ENCODE assay signal across 9 cellular contexts in genomic region chr2:84927275-84927627, GRCh38. TPM values are rescaled to one million over a fixed set of nuclear protein-coding genes. Genes with fewer than 3 reads are reported as not detected.
DNase-seq lines count a peak whose midpoint lies in the region; ATAC-seq and TF ChIP-seq lines count a peak whose summit lies in the region.
"Had no signal": no experiment of that assay in that cellular context is flagged by ENCODE, and none has a peak within 500 bp of the region (broad histone marks: within the 10 kb centered on the region; RNA-seq: fewer than 3 reads in every experiment).

No MANE protein-coding gene starts in this region.

- H3K27ac ChIP-seq in breast epithelium = no peak overlapping the region
- peak overlapping the region; percentile 98 for H3K27ac ChIP-seq in RWPE1
- H3K27ac ChIP-seq in fibroblast of lung (ENCODE audit: insufficient read depth, low read length) = peak overlapping the region; percentile 41
- no peak overlapping the region for H3K27ac ChIP-seq in thoracic aorta
- H3K27ac ChIP-seq: ascending aorta had no signal

- H3K4me3 Mint-ChIP-seq in MCF 10A (ENCODE audit: unreplicated experiment) = peak overlapping the region; percentile 71

- H3K9me3 Mint-ChIP-seq in MCF 10A (ENCODE audit: unreplicated experiment) = no peaks in the 10 kb centered on the region

- ATAC-seq in thoracic aorta (ENCODE audit: insufficient number of reproducible peaks, low FRiP score, low read depth) = no peak
- ATAC-seq in omental fat pad (ENCODE audit: low FRiP score) = no peak
- no peak for ATAC-seq in GM21360 (IDR thresholded peaks at IDR 0.05; ENCODE audit: unreplicated experiment)

- POLR2A ChIA-PET in MCF 10A (lab: Yijun Ruan, JAX) (interaction anchor here (2.1 to 3.2 kb wide), 3 partner anchors 19 to 88 kb away, joined by 15 to 79 read pairs (median 19); partner anchors contain the start of gene TMSB10), RWPE1 (lab: Yijun Ruan, JAX; ENCODE audit: low non-redundant PET) (no interaction called here)

- TF ChIP-seq CTCF in MCF 10A (IDR thresholded peaks at IDR 0.05; ENCODE audit: unreplicated experiment) (no peak), breast epithelium (IDR thresholded peaks at IDR 0.05) (no peak), RWPE1 (conservative IDR thresholded peaks at IDR 0.05; ENCODE audit: low read depth) (peak; percentile 43), fibroblast of lung (conservative IDR thresholded peaks at IDR 0.05 in 1 of 2, IDR thresholded peaks at IDR 0.05 in 1 of 2; ENCODE audit: low read depth in 1 of 2, low read length in 2 of 2) (no peak), thoracic aorta (IDR thresholded peaks at IDR 0.05) (no peak), omental fat pad (IDR thresholded peaks at IDR 0.05) (no peak)

- H4K20me1 ChIP-seq in fibroblast of lung (ENCODE audit: control insufficient read depth, extremely low read depth, insufficient read depth, low read length) = no peaks in the 10 kb centered on the region

- H3K4me3 ChIP-seq in breast epithelium (peak overlapping the region in 1 of 3 donors; percentile 52), fibroblast of lung (replicated peaks in 1 of 4; ENCODE audit: control extremely low read depth in 1 of 4, insufficient read depth in 1 of 4, low read depth in 3 of 4, low read length in 4 of 4) (peak overlapping the region; percentile 1 to 57 (median 34)), thoracic aorta (peak overlapping the region; percentile 61)

- CTCF ChIA-PET in MCF 10A (lab: Yijun Ruan, JAX) = interaction anchor here (0.9 to 2.4 kb wide), 8 partner anchors 14 to 436 kb away, joined by 3 to 64 read pairs (median 7); no protein-coding TSS in a partner anchor
- CTCF ChIA-PET in RWPE1 (lab: Yijun Ruan, JAX) = no interaction called here

- no peaks in the 10 kb centered on the region for H3K36me3 ChIP-seq in breast epithelium
- H3K36me3 ChIP-seq in fibroblast of lung (ENCODE audit: control insufficient read depth, insufficient read depth, low read length) = no peaks in the 10 kb centered on the region
- H3K36me3 ChIP-seq in thoracic aorta = no peaks in the 10 kb centered on the region
- H3K36me3 ChIP-seq: ascending aorta had no signal

- DNase-seq in MCF 10A (ENCODE audit: unreplicated experiment) (no peak), breast epithelium (ENCODE audit: low spot score in 2 of 2) (no peak), RWPE1 (ENCODE audit: low spot score) (no peak), fibroblast of lung (ENCODE audit: low read depth in 2 of 2) (no peak), thoracic aorta (ENCODE audit: low spot score) (no peak), omental fat pad (ENCODE audit: low spot score) (no peak), NCI-H1436 (lab: John Stamatoyannopoulos, UW) (no peak)

- BruUV-seq in MCF 10A (replicated peaks; lab: Mats Ljungman, UMichigan) = no TSS peak

- H3K4me1 ChIP-seq in breast epithelium (no peaks in the 10 kb centered on the region), fibroblast of lung (ENCODE audit: control insufficient read depth, extremely low read depth, insufficient read depth, low read length) (peaks cover 6% of the 10 kb centered on the region), thoracic aorta (ENCODE audit: control insufficient read depth in 1 of 2, low read depth in 2 of 2) (peaks cover 8 to 17% of the 10 kb centered on the region in 2 donors)

- H3K79me2 ChIP-seq in fibroblast of lung (ENCODE audit: control insufficient read depth, insufficient read depth, low read length) = no peaks in the 10 kb centered on the region

- intact Hi-C loops in MCF 10A (cut with micrococcal nuclease) = loop anchor here (1.0 to 2.0 kb wide), 3 partner anchors 44 to 432 kb away; partner anchors contain the start of gene KCMF1
- intact Hi-C loops in breast epithelium (cut with DNase I; ENCODE audit: low total_unique reads) = no loop called here

- no peak overlapping the region for H3K9ac ChIP-seq in fibroblast of lung (ENCODE audit: insufficient read depth, low read length)

- H2AFZ ChIP-seq in fibroblast of lung (ENCODE audit: low read length) = no peak overlapping the region

- H3K4me2 ChIP-seq in fibroblast of lung (ENCODE audit: extremely low read depth, insufficient read depth, low read length) = peak overlapping the region; percentile 91

- peaks cover 32% of the 10 kb centered on the region for H3K4me1 Mint-ChIP-seq in MCF 10A (ENCODE audit: insufficient read depth, unreplicated experiment)

- H3K9me3 ChIP-seq in breast epithelium (no peaks in the 10 kb centered on the region), fibroblast of lung (ENCODE audit: control insufficient read depth, insufficient read depth, low read depth, low read length) (no peaks in the 10 kb centered on the region), thoracic aorta (no peaks in the 10 kb centered on the region)
- H3K9me3 ChIP-seq: ascending aorta had no signal

- H3K27me3 Mint-ChIP-seq in MCF 10A (ENCODE audit: insufficient read depth, unreplicated experiment) = no peaks in the 10 kb centered on the region

- H3K36me3 Mint-ChIP-seq in MCF 10A (ENCODE audit: insufficient read depth, unreplicated experiment) = no peaks in the 10 kb centered on the region

- no peak for TF ChIP-seq POLR2A in breast epithelium (IDR thresholded peaks at IDR 0.05)

- peak overlapping the region; percentile 84 for H3K27ac Mint-ChIP-seq in MCF 10A (ENCODE audit: low read depth, unreplicated experiment)

- no peaks in the 10 kb centered on the region for H3K27me3 ChIP-seq in breast epithelium
- H3K27me3 ChIP-seq in fibroblast of lung (ENCODE audit: control insufficient read depth, insufficient read depth, low read length) = no peaks in the 10 kb centered on the region
- H3K27me3 ChIP-seq in thoracic aorta (replicated peaks; ENCODE audit: insufficient read depth) = no peaks in the 10 kb centered on the region
- H3K27me3 ChIP-seq: ascending aorta had no signal

RNA-seq across cellular contexts. Expression of gene TMSB10, which starts 21.8 kb away (rescaled TPM):
- 3,313 and 3,349 TPM in 2 replicates for total RNA-seq in MCF 10A (2022)
- total RNA-seq in breast epithelium = 1,000 to 10,000 TPM; 1,918 to 5,529 (median 3,700) TPM
- total RNA-seq in fibroblast of lung = 8,130 and 10,208 TPM in 2 replicates
- polyA plus RNA-seq in fibroblast of lung = 7,414 and 10,645 TPM in 2 replicates
- 9,984 and 10,031 TPM in 2 replicates for polyA plus RNA-seq in fibroblast of lung (2012)
- polyA minus RNA-seq in fibroblast of lung (ENCODE audit: low replicate concordance) = 1,198 and 1,308 TPM in 2 replicates
- total RNA-seq in thoracic aorta = 1,000 to 10,000 TPM; 1,865 to 2,172 TPM
- total RNA-seq in omental fat pad = 1,000 to 10,000 TPM; 2,816 to 4,346 (median 4,048) TPM

RNA-seq across cellular contexts. Expression of gene KCMF1, which starts 43.7 kb away (rescaled TPM):
- total RNA-seq in MCF 10A (2022) = 169 and 170 TPM in 2 replicates
- 10 to 100 TPM; 35.7 to 68.6 (median 49.3) TPM for total RNA-seq in breast epithelium
- 29.3 and 61.8 TPM in 2 replicates for total RNA-seq in fibroblast of lung
- 104 and 120 TPM in 2 replicates for polyA plus RNA-seq in fibroblast of lung
- polyA plus RNA-seq in fibroblast of lung (2012) = 50.8 and 51.8 TPM in 2 replicates
- 16.6 and 60.2 TPM in 2 replicates for polyA minus RNA-seq in fibroblast of lung (ENCODE audit: low replicate concordance)
- 10 to 100 TPM; 40.6 to 46.7 TPM for total RNA-seq in thoracic aorta
- total RNA-seq in omental fat pad = 10 to 100 TPM; 52.0 to 75.2 (median 63.5) TPM

RNA-seq across cellular contexts. Expression of gene TRABD2A, which starts 46.4 kb away (rescaled TPM):
- total RNA-seq in MCF 10A (2022) = 17.3 and 20.0 TPM in 2 replicates
- total RNA-seq in breast epithelium = 1 to 10 TPM; 2.2 to 7.4 (median 5.6) TPM
- total RNA-seq in fibroblast of lung = 10.8 and 14.4 TPM in 2 replicates
- polyA plus RNA-seq in fibroblast of lung = 4.4 and 9.8 TPM in 2 replicates
- polyA plus RNA-seq in fibroblast of lung (2012) = 3.6 and 8.7 TPM in 2 replicates
- polyA minus RNA-seq in fibroblast of lung (ENCODE audit: low replicate concordance) = 1.8 and 30.6 TPM in 2 replicates
- total RNA-seq in thoracic aorta = 1 to 10 TPM in 1 of 2 donors, under 1 TPM in 1; 0.54 to 1.8 TPM
- 1 to 10 TPM; 5.3 to 9.0 (median 6.4) TPM for total RNA-seq in omental fat pad

Comparison
In these comparisons a context has a peak if more than half of its experiments do, and no peak if none do; other contexts are left out.
1. H3K27ac ChIP-seq: peak in RWPE1 (single experiment) and fibroblast of lung (single experiment); none in breast epithelium (0 of 2) and thoracic aorta (0 of 2).